8 cellular contexts compared by ENCODE assay signal in genomic region chr11:71372693-71373657, GRCh38.
DNase-seq lines count a peak whose midpoint lies in the region; ATAC-seq and TF ChIP-seq lines count a peak whose summit lies in the region.

No MANE protein-coding gene starts in this region.

- H3K27me3 Mint-ChIP-seq in activated CD4-positive, alpha-beta T cell treated with anti-CD3 and anti-CD28 coated beads, Interleukin-2, amount 10 ng/mL, durations not matched to agents 7 days and 5 days = peaks cover 10% of the 10 kb centered on the region

- H3K36me3 ChIP-seq in DOHH2 (ENCODE audit: control insufficient read depth, low read length) = no peaks in the 10 kb centered on the region
- no peaks in the 10 kb centered on the region for H3K36me3 ChIP-seq in breast epithelium
- H3K36me3 ChIP-seq in neural cell (ENCODE audit: insufficient read depth, low read length) = no peaks in the 10 kb centered on the region
- H3K36me3 ChIP-seq in mucosa of descending colon (ENCODE audit: low read depth) = no peaks in the 10 kb centered on the region

- H3K4me1 ChIP-seq in DOHH2 (ENCODE audit: control insufficient read depth, low read length) (peaks cover 45% of the 10 kb centered on the region), breast epithelium (no peaks in the 10 kb centered on the region), mucosa of descending colon (ENCODE audit: low read depth) (no peaks in the 10 kb centered on the region)

- H3F3A ChIP-seq in DOHH2 (ENCODE audit: control insufficient read depth, insufficient read depth) = peaks cover 18% of the 10 kb centered on the region
- no peaks in the 10 kb centered on the region for H3F3A ChIP-seq in neural cell (ENCODE audit: insufficient read depth, low read length, poor library complexity, severe bottlenecking)

- no peak overlapping the region for H3K9ac ChIP-seq in neural cell (ENCODE audit: low read length)

- intact Hi-C loops in breast epithelium (cut with DNase I; ENCODE audit: low total_unique reads) (no loop called here), mucosa of descending colon (cut with DNase I, micrococcal nuclease) (no loop called here)

- TF ChIP-seq EP300 in neural cell (conservative IDR thresholded peaks at IDR 0.05; ENCODE audit: poor library complexity, severe bottlenecking) = no peak

- no peaks in the 10 kb centered on the region for H3K9me3 Mint-ChIP-seq in activated CD4-positive, alpha-beta T cell treated with anti-CD3 and anti-CD28 coated beads, Interleukin-2, amount 10 ng/mL, durations not matched to agents 7 days and 5 days

- CTCF ChIA-PET in activated CD4-positive, alpha-beta T cell treated with anti-CD3 and anti-CD28 coated beads, Interleukin-2, amount 10 ng/mL, durations not matched to agents 7 days and 5 days (lab: Charles Lee) = no interaction called here

- no peaks in the 10 kb centered on the region for H3K36me3 Mint-ChIP-seq in activated CD4-positive, alpha-beta T cell treated with anti-CD3 and anti-CD28 coated beads, Interleukin-2, amount 10 ng/mL, durations not matched to agents 7 days and 5 days (ENCODE audit: low read depth)

- peak; percentile 43 for TF ChIP-seq CTCF in DOHH2 (IDR thresholded peaks at IDR 0.05; ENCODE audit: low read depth, low read length, poor library complexity, severe bottlenecking)
- TF ChIP-seq CTCF in breast epithelium (IDR thresholded peaks at IDR 0.05) = peak in 2 of 3 donors; percentile 17 to 37
- no peak for TF ChIP-seq CTCF in neural cell (IDR thresholded peaks at IDR 0.05; ENCODE audit: poor library complexity, severe bottlenecking)
- no peak for TF ChIP-seq CTCF in mucosa of descending colon (IDR thresholded peaks at IDR 0.05)

- no peak for ATAC-seq in GM18909 (IDR thresholded peaks at IDR 0.05; ENCODE audit: poor library complexity, unreplicated experiment)
- ATAC-seq in mucosa of descending colon = no peak

- H3K27ac Mint-ChIP-seq in activated CD4-positive, alpha-beta T cell treated with anti-CD3 and anti-CD28 coated beads, Interleukin-2, amount 10 ng/mL, durations not matched to agents 7 days and 5 days = no peak overlapping the region

- no peaks in the 10 kb centered on the region for H3K4me1 Mint-ChIP-seq in activated CD4-positive, alpha-beta T cell treated with anti-CD3 and anti-CD28 coated beads, Interleukin-2, amount 10 ng/mL, durations not matched to agents 7 days and 5 days

- H3K9me3 ChIP-seq in DOHH2 (ENCODE audit: control insufficient read depth, insufficient read depth, low read length) (no peaks in the 10 kb centered on the region), breast epithelium (no peaks in the 10 kb centered on the region), neural cell (ENCODE audit: low read length) (no peaks in the 10 kb centered on the region), mucosa of descending colon (no peaks in the 10 kb centered on the region)

- H2AFZ ChIP-seq in neural cell (ENCODE audit: low read depth, low read length) = no peak overlapping the region

- no peaks in the 10 kb centered on the region for H3K79me2 ChIP-seq in DOHH2 (ENCODE audit: control insufficient read depth, low read length)
- no peaks in the 10 kb centered on the region for H3K79me2 ChIP-seq in neural cell (replicated peaks; ENCODE audit: insufficient read depth, low read length)

- peak; percentile 44 for TF ChIP-seq RAD21 in neural cell (conservative IDR thresholded peaks at IDR 0.05)

- no peak for TF ChIP-seq POLR2A in breast epithelium (IDR thresholded peaks at IDR 0.05)

- H3K4me3 Mint-ChIP-seq in activated CD4-positive, alpha-beta T cell treated with anti-CD3 and anti-CD28 coated beads, Interleukin-2, amount 10 ng/mL, durations not matched to agents 7 days and 5 days = no peak overlapping the region

- H3K27me3 ChIP-seq in DOHH2 (ENCODE audit: control insufficient read depth, low read length) = peaks cover 10% of the 10 kb centered on the region
- H3K27me3 ChIP-seq in breast epithelium = peaks cover 0 to 4% of the 10 kb centered on the region in 2 donors
- H3K27me3 ChIP-seq in neural cell (ENCODE audit: insufficient read depth, low read depth, low read length) = no peaks in the 10 kb centered on the region

- H4K20me1 ChIP-seq in DOHH2 (ENCODE audit: control insufficient read depth, insufficient read depth, low read depth, low read length) = no peaks in the 10 kb centered on the region
- H4K20me1 ChIP-seq in neural cell (ENCODE audit: insufficient read depth) = no peaks in the 10 kb centered on the region

- H3K4me2 ChIP-seq in DOHH2 (ENCODE audit: low read length) (peak overlapping the region; percentile 91), neural cell (ENCODE audit: low read length) (no peak overlapping the region)

- no peaks in the 10 kb centered on the region for H3K9me2 ChIP-seq in DOHH2 (replicated peaks; ENCODE audit: control insufficient read depth, low read length)
- no peaks in the 10 kb centered on the region for H3K9me2 ChIP-seq in neural cell (ENCODE audit: insufficient read depth, low read length)

- peak; percentile 34 for DNase-seq in HPDE6-E6E7 (ENCODE audit: extremely low spot score)
- no peak for DNase-seq in breast epithelium (ENCODE audit: low spot score in 2 of 2)
- no peak for DNase-seq in HK-2 (ENCODE audit: unreplicated experiment)
- DNase-seq in activated CD4-positive, alpha-beta T cell treated with anti-CD3 and anti-CD28 coated beads, Interleukin-2, amount 10 ng/mL, durations not matched to agents 7 days and 5 days = no peak
- no peak for DNase-seq in mucosa of descending colon

- POLR2A ChIA-PET in activated CD4-positive, alpha-beta T cell treated with anti-CD3 and anti-CD28 coated beads, Interleukin-2, amount 10 ng/mL, durations not matched to agents 7 days and 5 days (lab: Charles Lee) = no interaction called here

- H3K4me3 ChIP-seq in DOHH2 (ENCODE audit: low read length) (peak overlapping the region; percentile 64), breast epithelium (no peak overlapping the region), neural cell (ENCODE audit: low read length) (no peak overlapping the region), mucosa of descending colon (no peak overlapping the region)

- H3K27ac ChIP-seq in DOHH2 (ENCODE audit: low read depth, low read length) = peak overlapping the region; percentile 81
- H3K27ac ChIP-seq in breast epithelium = no peak overlapping the region
- H3K27ac ChIP-seq in neural cell (ENCODE audit: low read length) = no peak overlapping the region

TF ChIP-seq in neural cell, 6 proteins besides CTCF, POLR2A, EP300 and RAD21:
- TF ChIP-seq POLR2AphosphoS5 (IDR thresholded peaks at IDR 0.05) = no peak
- TF ChIP-seq TAF1 (IDR thresholded peaks at IDR 0.05; ENCODE audit: low read depth) = no peak
- TF ChIP-seq MXI1 (conservative IDR thresholded peaks at IDR 0.05; ENCODE audit: poor library complexity, severe bottlenecking) = no peak
- no peak for TF ChIP-seq SMC3 (conservative IDR thresholded peaks at IDR 0.05; ENCODE audit: poor library complexity)
- TF ChIP-seq EZH2 (IDR thresholded peaks at IDR 0.05; ENCODE audit: borderline replicate concordance, insufficient read depth, low read length, poor library complexity, severe bottlenecking) = no peak
- no peak for TF ChIP-seq REST (IDR thresholded peaks at IDR 0.05; ENCODE audit: borderline replicate concordance)

Comparison
In these comparisons a context has a peak if more than half of its experiments do, and no peak if none do; other contexts are left out.
1. CTCF ChIP-seq: peak in DOHH2 (single experiment) and breast epithelium (2 of 3); none in neural cell (single experiment) and mucosa of descending colon (single experiment).